1 cellular context compared by ENCODE assay signal in the genomic region with DNA sequence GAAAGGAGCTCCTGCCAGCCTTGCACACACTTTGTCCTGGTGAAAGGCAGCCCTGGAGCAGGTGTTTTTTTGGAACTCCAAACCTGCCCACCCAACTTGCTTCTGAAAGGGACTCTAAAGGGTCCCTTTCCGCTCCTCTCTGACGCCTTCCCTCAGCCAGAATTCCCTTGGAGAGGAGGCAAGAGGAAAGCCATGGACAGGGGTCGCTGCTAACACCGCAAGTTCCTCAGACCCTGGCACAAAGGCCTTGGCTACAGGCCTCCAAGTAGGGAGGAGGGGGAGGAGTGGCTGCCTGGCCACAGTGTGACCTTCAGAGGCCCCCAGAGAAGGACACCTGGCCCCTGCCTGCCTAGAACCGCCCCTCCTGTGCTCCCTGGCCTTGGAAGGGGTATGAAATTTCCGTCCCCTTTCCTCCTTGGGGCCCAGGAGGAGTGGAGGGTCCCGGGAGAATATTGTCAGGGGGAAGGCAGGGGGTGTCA.
TF ChIP-seq lines count a peak whose summit lies in the region.

No MANE protein-coding gene starts in this region.

TF ChIP-seq in HepG2, 621 proteins besides CTCF, POLR2A, EP300 and RAD21 (continued from another document and continues in another):
- TF ChIP-seq, protein P1, sequence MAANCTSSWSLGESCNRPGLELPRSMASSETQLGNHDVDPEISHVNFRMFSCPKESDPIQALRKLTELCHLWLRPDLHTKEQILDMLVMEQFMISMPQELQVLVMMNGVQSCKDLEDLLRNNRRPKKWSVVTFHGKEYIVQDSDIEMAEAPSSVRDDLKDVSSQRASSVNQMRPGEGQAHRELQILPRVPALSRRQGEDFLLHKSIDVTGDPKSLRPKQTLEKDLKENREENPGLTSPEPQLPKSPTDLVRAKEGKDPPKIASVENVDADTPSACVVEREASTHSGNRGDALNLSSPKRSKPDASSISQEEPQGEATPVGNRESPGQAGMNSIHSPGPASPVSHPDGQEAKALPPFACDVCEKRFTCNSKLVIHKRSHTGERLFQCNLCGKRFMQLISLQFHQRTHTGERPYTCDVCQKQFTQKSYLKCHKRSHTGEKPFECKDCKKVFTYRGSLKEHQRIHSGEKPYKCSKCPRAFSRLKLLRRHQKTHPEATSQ (CRISPR knock-in tag; IDR thresholded peaks at IDR 0.05; ENCODE audit: borderline replicate concordance): no peak
- TF ChIP-seq ZNF772 (CRISPR knock-in tag; IDR thresholded peaks at IDR 0.05): no peak
- TF ChIP-seq ATF7-NPFF (CRISPR knock-in tag; IDR thresholded peaks at IDR 0.05; ENCODE audit: low read depth): no peak
- TF ChIP-seq ZNF768 (CRISPR knock-in tag; IDR thresholded peaks at IDR 0.05): no peak
- TF ChIP-seq, protein P2, sequence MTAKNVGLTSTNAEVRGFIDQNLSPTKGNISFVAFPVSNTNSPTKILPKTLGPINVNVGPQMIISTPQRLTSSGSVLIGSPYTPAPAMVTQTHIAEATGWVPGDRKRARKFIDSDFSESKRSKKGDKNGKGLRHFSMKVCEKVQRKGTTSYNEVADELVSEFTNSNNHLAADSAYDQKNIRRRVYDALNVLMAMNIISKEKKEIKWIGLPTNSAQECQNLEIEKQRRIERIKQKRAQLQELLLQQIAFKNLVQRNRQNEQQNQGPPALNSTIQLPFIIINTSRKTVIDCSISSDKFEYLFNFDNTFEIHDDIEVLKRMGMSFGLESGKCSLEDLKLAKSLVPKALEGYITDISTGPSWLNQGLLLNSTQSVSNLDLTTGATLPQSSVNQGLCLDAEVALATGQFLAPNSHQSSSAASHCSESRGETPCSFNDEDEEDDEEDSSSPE (CRISPR knock-in tag; IDR thresholded peaks at IDR 0.05): no peak
- no peak for TF ChIP-seq SPEN (CRISPR knock-in tag; IDR thresholded peaks at IDR 0.05; ENCODE audit: low read depth)
- TF ChIP-seq ZNF451 (CRISPR knock-in tag; IDR thresholded peaks at IDR 0.05): no peak; the same call in 1 of the 2 replicates
- no peak for TF ChIP-seq ZNF441 (CRISPR knock-in tag; IDR thresholded peaks at IDR 0.05; ENCODE audit: borderline replicate concordance)
- no peak for TF ChIP-seq NFE2L2 (IDR thresholded peaks at IDR 0.05; ENCODE audit: low read length)
- TF ChIP-seq GZF1 (CRISPR knock-in tag; IDR thresholded peaks at IDR 0.05): no peak
- TF ChIP-seq CHD2 (IDR thresholded peaks at IDR 0.05; ENCODE audit: low read depth, low read length): no peak
- TF ChIP-seq ZNF614 (CRISPR knock-in tag; IDR thresholded peaks at IDR 0.05; ENCODE audit: borderline replicate concordance): no peak
- TF ChIP-seq RAD51 (IDR thresholded peaks at IDR 0.05; ENCODE audit: borderline replicate concordance): no peak
- TF ChIP-seq RORA (CRISPR knock-in tag; IDR thresholded peaks at IDR 0.05): no peak
- TF ChIP-seq ZNF83 (CRISPR knock-in tag; IDR thresholded peaks at IDR 0.05; ENCODE audit: borderline replicate concordance): no peak; the same call in 1 of the 2 replicates
- no peak for TF ChIP-seq BORCS8-MEF2B (CRISPR knock-in tag; IDR thresholded peaks at IDR 0.05)
- TF ChIP-seq, protein P3, sequence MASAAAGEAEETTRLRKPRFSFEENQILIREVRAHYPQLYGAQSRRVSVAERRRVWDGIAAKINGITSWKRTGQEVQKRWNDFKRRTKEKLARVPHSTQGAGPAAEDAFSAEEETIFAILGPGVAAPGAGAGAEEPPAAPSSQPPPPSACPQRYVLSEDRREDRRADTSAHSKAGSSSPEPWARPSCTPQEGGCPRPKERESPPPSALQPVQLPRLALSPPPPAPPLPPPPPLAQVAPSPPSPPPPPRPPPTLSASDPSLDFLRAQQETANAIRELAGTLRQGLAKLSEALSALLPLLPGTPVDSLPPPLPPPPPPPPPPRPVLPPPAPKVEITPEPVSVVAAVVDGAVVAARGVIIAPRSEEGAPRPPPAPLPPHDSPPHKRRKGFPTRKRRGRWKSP (CRISPR knock-in tag; IDR thresholded peaks at IDR 0.05): no peak
- TF ChIP-seq, protein P4, sequence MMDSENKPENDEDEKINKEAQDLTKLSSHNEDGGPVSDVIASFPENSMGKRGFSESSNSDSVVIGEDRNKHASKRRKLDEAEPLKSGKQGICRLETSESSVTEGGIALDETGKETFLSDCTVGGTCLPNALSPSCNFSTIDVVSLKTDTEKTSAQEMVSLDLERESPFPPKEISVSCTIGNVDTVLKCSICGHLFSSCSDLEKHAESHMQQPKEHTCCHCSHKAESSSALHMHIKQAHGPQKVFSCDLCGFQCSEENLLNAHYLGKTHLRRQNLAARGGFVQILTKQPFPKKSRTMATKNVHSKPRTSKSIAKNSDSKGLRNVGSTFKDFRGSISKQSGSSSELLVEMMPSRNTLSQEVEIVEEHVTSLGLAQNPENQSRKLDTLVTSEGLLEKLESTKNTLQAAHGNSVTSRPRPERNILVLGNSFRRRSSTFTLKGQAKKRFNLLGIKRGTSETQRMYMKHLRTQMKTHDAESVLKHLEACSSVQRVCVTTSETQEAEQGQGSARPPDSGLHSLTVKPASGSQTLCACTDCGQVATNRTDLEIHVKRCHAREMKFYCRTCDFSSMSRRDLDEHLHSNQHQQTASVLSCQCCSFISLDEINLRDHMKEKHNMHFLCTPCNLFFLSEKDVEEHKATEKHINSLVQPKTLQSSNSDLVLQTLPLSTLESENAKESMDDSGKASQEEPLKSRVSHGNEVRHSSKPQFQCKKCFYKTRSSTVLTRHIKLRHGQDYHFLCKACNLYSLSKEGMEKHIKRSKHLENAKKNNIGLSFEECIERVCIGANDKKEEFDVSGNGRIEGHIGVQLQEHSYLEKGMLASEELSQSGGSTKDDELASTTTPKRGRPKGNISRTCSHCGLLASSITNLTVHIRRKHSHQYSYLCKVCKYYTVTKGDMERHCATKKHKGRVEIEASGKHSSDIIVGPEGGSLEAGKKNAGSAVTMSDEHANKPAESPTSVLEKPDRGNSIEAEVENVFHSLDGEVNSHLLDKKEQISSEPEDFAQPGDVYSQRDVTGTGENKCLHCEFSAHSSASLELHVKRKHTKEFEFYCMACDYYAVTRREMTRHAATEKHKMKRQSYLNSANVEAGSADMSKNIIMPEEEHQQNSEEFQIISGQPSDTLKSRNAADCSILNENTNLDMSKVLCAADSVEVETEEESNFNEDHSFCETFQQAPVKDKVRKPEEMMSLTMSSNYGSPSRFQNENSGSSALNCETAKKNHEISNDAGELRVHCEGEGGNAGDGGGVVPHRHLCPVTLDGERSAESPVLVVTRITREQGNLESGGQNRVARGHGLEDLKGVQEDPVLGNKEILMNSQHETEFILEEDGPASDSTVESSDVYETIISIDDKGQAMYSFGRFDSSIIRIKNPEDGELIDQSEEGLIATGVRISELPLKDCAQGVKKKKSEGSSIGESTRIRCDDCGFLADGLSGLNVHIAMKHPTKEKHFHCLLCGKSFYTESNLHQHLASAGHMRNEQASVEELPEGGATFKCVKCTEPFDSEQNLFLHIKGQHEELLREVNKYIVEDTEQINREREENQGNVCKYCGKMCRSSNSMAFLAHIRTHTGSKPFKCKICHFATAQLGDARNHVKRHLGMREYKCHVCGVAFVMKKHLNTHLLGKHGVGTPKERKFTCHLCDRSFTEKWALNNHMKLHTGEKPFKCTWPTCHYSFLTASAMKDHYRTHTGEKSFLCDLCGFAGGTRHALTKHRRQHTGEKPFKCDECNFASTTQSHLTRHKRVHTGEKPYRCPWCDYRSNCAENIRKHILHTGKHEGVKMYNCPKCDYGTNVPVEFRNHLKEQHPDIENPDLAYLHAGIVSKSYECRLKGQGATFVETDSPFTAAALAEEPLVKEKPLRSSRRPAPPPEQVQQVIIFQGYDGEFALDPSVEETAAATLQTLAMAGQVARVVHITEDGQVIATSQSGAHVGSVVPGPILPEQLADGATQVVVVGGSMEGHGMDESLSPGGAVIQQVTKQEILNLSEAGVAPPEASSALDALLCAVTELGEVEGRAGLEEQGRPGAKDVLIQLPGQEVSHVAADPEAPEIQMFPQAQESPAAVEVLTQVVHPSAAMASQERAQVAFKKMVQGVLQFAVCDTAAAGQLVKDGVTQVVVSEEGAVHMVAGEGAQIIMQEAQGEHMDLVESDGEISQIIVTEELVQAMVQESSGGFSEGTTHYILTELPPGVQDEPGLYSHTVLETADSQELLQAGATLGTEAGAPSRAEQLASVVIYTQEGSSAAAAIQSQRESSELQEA (CRISPR knock-in tag; IDR thresholded peaks at IDR 0.05; ENCODE audit: not compliant biosample characterization): no peak
- TF ChIP-seq KMT2B (CRISPR knock-in tag; IDR thresholded peaks at IDR 0.05): 0 out of 2 replicates have a peak, but pooled peaks have one; percentile 24
- no peak for TF ChIP-seq SATB2 (CRISPR knock-in tag; IDR thresholded peaks at IDR 0.05)
- TF ChIP-seq, protein P5, sequence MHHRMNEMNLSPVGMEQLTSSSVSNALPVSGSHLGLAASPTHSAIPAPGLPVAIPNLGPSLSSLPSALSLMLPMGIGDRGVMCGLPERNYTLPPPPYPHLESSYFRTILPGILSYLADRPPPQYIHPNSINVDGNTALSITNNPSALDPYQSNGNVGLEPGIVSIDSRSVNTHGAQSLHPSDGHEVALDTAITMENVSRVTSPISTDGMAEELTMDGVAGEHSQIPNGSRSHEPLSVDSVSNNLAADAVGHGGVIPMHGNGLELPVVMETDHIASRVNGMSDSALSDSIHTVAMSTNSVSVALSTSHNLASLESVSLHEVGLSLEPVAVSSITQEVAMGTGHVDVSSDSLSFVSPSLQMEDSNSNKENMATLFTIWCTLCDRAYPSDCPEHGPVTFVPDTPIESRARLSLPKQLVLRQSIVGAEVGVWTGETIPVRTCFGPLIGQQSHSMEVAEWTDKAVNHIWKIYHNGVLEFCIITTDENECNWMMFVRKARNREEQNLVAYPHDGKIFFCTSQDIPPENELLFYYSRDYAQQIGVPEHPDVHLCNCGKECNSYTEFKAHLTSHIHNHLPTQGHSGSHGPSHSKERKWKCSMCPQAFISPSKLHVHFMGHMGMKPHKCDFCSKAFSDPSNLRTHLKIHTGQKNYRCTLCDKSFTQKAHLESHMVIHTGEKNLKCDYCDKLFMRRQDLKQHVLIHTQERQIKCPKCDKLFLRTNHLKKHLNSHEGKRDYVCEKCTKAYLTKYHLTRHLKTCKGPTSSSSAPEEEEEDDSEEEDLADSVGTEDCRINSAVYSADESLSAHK (CRISPR knock-in tag; IDR thresholded peaks at IDR 0.05; ENCODE audit: borderline replicate concordance): no peak
- no peak for TF ChIP-seq PHF20 (CRISPR knock-in tag; IDR thresholded peaks at IDR 0.05)
- TF ChIP-seq, protein P6, sequence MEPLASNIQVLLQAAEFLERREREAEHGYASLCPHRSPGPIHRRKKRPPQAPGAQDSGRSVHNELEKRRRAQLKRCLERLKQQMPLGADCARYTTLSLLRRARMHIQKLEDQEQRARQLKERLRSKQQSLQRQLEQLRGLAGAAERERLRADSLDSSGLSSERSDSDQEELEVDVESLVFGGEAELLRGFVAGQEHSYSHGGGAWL (CRISPR knock-in tag; IDR thresholded peaks at IDR 0.05): no peak
- TF ChIP-seq, protein P7, sequence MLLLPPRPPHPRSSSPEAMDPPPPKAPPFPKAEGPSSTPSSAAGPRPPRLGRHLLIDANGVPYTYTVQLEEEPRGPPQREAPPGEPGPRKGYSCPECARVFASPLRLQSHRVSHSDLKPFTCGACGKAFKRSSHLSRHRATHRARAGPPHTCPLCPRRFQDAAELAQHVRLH (CRISPR knock-in tag; IDR thresholded peaks at IDR 0.05; ENCODE audit: borderline replicate concordance, low read depth): 0 out of 2 replicates have a peak, but pooled peaks have one; percentile 23
- TF ChIP-seq, protein P8, sequence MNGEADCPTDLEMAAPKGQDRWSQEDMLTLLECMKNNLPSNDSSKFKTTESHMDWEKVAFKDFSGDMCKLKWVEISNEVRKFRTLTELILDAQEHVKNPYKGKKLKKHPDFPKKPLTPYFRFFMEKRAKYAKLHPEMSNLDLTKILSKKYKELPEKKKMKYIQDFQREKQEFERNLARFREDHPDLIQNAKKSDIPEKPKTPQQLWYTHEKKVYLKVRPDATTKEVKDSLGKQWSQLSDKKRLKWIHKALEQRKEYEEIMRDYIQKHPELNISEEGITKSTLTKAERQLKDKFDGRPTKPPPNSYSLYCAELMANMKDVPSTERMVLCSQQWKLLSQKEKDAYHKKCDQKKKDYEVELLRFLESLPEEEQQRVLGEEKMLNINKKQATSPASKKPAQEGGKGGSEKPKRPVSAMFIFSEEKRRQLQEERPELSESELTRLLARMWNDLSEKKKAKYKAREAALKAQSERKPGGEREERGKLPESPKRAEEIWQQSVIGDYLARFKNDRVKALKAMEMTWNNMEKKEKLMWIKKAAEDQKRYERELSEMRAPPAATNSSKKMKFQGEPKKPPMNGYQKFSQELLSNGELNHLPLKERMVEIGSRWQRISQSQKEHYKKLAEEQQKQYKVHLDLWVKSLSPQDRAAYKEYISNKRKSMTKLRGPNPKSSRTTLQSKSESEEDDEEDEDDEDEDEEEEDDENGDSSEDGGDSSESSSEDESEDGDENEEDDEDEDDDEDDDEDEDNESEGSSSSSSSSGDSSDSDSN (CRISPR knock-in tag; IDR thresholded peaks at IDR 0.05): no peak
- TF ChIP-seq PCBP2 (optimal IDR thresholded peaks at IDR 0.05; ENCODE audit: low read depth, low read length, poor library complexity, severe bottlenecking): no peak
- TF ChIP-seq, protein P9, sequence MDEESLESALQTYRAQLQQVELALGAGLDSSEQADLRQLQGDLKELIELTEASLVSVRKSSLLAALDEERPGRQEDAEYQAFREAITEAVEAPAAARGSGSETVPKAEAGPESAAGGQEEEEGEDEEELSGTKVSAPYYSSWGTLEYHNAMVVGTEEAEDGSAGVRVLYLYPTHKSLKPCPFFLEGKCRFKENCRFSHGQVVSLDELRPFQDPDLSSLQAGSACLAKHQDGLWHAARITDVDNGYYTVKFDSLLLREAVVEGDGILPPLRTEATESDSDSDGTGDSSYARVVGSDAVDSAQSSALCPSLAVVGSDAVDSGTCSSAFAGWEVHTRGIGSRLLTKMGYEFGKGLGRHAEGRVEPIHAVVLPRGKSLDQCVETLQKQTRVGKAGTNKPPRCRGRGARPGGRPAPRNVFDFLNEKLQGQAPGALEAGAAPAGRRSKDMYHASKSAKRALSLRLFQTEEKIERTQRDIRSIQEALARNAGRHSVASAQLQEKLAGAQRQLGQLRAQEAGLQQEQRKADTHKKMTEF (CRISPR knock-in tag; IDR thresholded peaks at IDR 0.05): no peak
- TF ChIP-seq, protein P10, sequence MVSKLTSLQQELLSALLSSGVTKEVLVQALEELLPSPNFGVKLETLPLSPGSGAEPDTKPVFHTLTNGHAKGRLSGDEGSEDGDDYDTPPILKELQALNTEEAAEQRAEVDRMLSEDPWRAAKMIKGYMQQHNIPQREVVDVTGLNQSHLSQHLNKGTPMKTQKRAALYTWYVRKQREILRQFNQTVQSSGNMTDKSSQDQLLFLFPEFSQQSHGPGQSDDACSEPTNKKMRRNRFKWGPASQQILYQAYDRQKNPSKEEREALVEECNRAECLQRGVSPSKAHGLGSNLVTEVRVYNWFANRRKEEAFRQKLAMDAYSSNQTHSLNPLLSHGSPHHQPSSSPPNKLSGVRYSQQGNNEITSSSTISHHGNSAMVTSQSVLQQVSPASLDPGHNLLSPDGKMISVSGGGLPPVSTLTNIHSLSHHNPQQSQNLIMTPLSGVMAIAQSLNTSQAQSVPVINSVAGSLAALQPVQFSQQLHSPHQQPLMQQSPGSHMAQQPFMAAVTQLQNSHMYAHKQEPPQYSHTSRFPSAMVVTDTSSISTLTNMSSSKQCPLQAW (CRISPR knock-in tag; IDR thresholded peaks at IDR 0.05): 0 out of 2 replicates have a peak, but pooled peaks have one; percentile 9
- TF ChIP-seq, protein P11, sequence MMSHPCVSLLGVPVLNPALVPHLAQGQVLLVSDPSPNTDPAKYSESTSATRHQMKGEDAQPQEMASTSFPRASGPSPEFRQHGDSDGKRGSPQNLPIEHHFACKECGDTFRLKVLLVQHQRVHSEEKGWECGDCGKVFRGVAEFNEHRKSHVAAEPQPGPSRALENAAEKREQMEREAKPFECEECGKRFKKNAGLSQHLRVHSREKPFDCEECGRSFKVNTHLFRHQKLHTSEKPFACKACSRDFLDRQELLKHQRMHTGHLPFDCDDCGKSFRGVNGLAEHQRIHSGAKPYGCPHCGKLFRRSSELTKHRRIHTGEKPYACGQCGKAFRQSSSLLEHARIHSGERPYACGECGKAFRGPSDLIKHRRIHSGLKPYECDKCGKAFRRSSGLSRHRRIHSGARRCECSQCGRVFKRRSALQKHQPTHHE (CRISPR knock-in tag; IDR thresholded peaks at IDR 0.05; ENCODE audit: borderline replicate concordance): no peak
- no peak for TF ChIP-seq KLF9 (CRISPR knock-in tag; IDR thresholded peaks at IDR 0.05; ENCODE audit: low read depth)
- TF ChIP-seq JDP2 (CRISPR knock-in tag; IDR thresholded peaks at IDR 0.05; ENCODE audit: borderline replicate concordance): no peak; the same call in 1 of the 2 replicates
